Comparison of ENCODE assay signal across 30 cellular contexts in the genomic region with DNA sequence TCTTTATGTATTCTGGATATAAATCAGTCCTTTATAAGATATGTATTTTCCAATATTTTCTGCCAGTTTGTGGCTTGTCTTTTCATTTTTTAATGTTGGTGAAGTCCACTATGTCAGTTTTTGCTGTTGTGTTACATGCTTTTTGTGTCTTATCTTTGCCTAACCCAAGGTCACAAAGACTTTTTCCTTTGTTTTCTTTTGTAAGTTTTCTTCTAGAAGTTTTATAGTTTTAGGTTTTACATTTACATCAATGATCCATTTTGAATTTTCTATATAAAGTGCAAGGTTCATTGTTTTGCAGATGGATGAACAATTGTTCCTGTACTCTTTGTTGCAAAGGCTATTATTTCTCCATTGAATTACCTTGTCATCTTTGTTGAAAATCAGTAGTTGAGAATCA.
"Had no signal": no experiment of that assay in that cellular context is flagged by ENCODE, and none has a peak within 500 bp of the region (broad histone marks: within the 10 kb centered on the region; RNA-seq: fewer than 3 reads in every experiment).

No MANE protein-coding gene starts in this region.

- H3K27ac Mint-ChIP-seq: activated CD4-positive, alpha-beta T cell treated with anti-CD3 and anti-CD28 coated beads for 36 hours; activated CD4-positive, alpha-beta T cell treated with anti-CD3 and anti-CD28 coated beads, Interleukin-2, amount 10 ng/mL, durations not matched to agents 7 days and 5 days; activated CD8-positive, alpha-beta T cell treated with anti-CD3 and anti-CD28 coated beads, Interleukin-2, amount 10 ng/mL, durations not matched to agents 7 days and 5 days; activated naive CD4-positive, alpha-beta T cell treated with anti-CD3 and anti-CD28 coated beads, Interleukin-2, amount 50 U/mL, for 24 hours; activated naive CD8-positive, alpha-beta T cell treated with anti-CD3 and anti-CD28 coated beads, Interleukin-2, amount 10 ng/mL, durations not matched to agents 7 days and 5 days; activated T-helper 2 cell treated with anti-CD3 and anti-CD28 coated beads, Interferon-gamma antibody, Interleukin-2, Interleukin-4, amounts not matched to agents 10 μg/mL and 5 μg/mL and 100 μg/mL, durations not matched to agents 14 hours and 24 hours and 36 hours had no signal

- H3K4me1 Mint-ChIP-seq: activated CD4-positive, alpha-beta T cell treated with anti-CD3 and anti-CD28 coated beads, Interleukin-2, amount 10 ng/mL, durations not matched to agents 7 days and 5 days; activated naive CD8-positive, alpha-beta T cell treated with anti-CD3 and anti-CD28 coated beads, Interleukin-2, amount 10 ng/mL, durations not matched to agents 7 days and 5 days had no signal

- H3K36me3 ChIP-seq: cardiac muscle cell had no signal

- H3K9ac ChIP-seq: KMS-11 had no signal

- H3K4me3 Mint-ChIP-seq: activated CD4-positive, alpha-beta T cell treated with anti-CD3 and anti-CD28 coated beads for 36 hours; activated CD4-positive, alpha-beta T cell treated with anti-CD3 and anti-CD28 coated beads, Interleukin-2, amount 10 ng/mL, durations not matched to agents 7 days and 5 days; activated CD8-positive, alpha-beta T cell treated with anti-CD3 and anti-CD28 coated beads, Interleukin-2, amount 10 ng/mL, durations not matched to agents 7 days and 5 days; activated naive CD4-positive, alpha-beta T cell treated with anti-CD3 and anti-CD28 coated beads, Interleukin-2, amount 50 U/mL, for 24 hours; activated naive CD8-positive, alpha-beta T cell treated with anti-CD3 and anti-CD28 coated beads, Interleukin-2, amount 10 ng/mL, durations not matched to agents 7 days and 5 days had no signal

- H3K4me2 ChIP-seq: KMS-11 had no signal

- DNase-seq: activated CD4-positive, alpha-beta T cell treated with anti-CD3 and anti-CD28 coated beads for 36 hours; activated CD4-positive, alpha-beta T cell treated with anti-CD3 and anti-CD28 coated beads, Interleukin-2, amount 10 ng/mL, durations not matched to agents 7 days and 5 days; activated CD4-positive, alpha-beta T cell treated with anti-CD3 and anti-CD28 coated beads, Interleukin-2, amount 50 U/mL, for 48 hours; activated CD8-positive, alpha-beta memory T cell treated with anti-CD3 and anti-CD28 coated beads, Interleukin-2, amount 50 U/mL, for 4 hours; activated CD8-positive, alpha-beta T cell treated with anti-CD3 and anti-CD28 coated beads, Interleukin-2, amount 10 ng/mL, durations not matched to agents 7 days and 5 days; activated gamma-delta T cell; activated naive CD4-positive, alpha-beta T cell treated with Interleukin-2 at 50 U/mL for 16 hours; activated naive CD8-positive, alpha-beta T cell treated with anti-CD3 and anti-CD28 coated beads, Interleukin-2, amount 10 ng/mL, durations not matched to agents 7 days and 5 days; activated T-cell treated with anti-CD3 and anti-CD28 coated beads for 4 hours; activated T-cell treated with anti-CD3 and anti-CD28 coated beads, Interleukin-2, amount 50 U/mL, for 48 hours; amygdala; NCI-H1105 treated with DMSO at 0.1 percent for 48 hours; NCI-H1436; NCI-H1694; NCI-H1930; NCI-H2081 treated with DMSO at 0.1 percent for 48 hours; NCI-H226; NCI-H524 treated with DMSO at 0.1 percent for 48 hours; SHP77 treated with DMSO at 0.1 percent for 48 hours; SW 1271; T-helper 1 cell; T1000 had no signal

- H3K4me3 ChIP-seq: ascending aorta, cardiac muscle cell had no signal

- H3K4me1 ChIP-seq: ascending aorta had no signal

- H3K27me3 ChIP-seq: ascending aorta, cardiac muscle cell had no signal

- H3K9me3 Mint-ChIP-seq: activated CD4-positive, alpha-beta T cell treated with anti-CD3 and anti-CD28 coated beads, Interleukin-2, amount 10 ng/mL, durations not matched to agents 7 days and 5 days; activated naive CD4-positive, alpha-beta T cell treated with anti-CD3 and anti-CD28 coated beads, Interleukin-2, amount 50 U/mL, for 24 hours; activated naive CD8-positive, alpha-beta T cell treated with anti-CD3 and anti-CD28 coated beads, Interleukin-2, amount 10 ng/mL, durations not matched to agents 7 days and 5 days; activated T-helper 2 cell treated with anti-CD3 and anti-CD28 coated beads, Interferon-gamma antibody, Interleukin-2, Interleukin-4, amounts not matched to agents 10 μg/mL and 5 μg/mL and 100 μg/mL, durations not matched to agents 14 hours and 24 hours and 36 hours had no signal

- H3K9me3 ChIP-seq: ascending aorta had no signal

- H3K27me3 Mint-ChIP-seq: activated CD4-positive, alpha-beta T cell treated with anti-CD3 and anti-CD28 coated beads for 36 hours; activated CD4-positive, alpha-beta T cell treated with anti-CD3 and anti-CD28 coated beads, Interleukin-2, amount 10 ng/mL, durations not matched to agents 7 days and 5 days; activated naive CD4-positive, alpha-beta T cell treated with anti-CD3 and anti-CD28 coated beads, Interleukin-2, amount 50 U/mL, for 24 hours; activated naive CD8-positive, alpha-beta T cell treated with anti-CD3 and anti-CD28 coated beads, Interleukin-2, amount 10 ng/mL, durations not matched to agents 7 days and 5 days had no signal

- H3K27ac ChIP-seq: ascending aorta, cardiac muscle cell, KMS-11 had no signal

- ATAC-seq: activated CD4-positive, alpha-beta T cell treated with anti-CD3 and anti-CD28 coated beads for 36 hours; activated CD4-positive, CD25-positive, alpha-beta regulatory T cell treated with anti-CD3 and anti-CD28 coated beads, Interleukin-2, amount 50 U/mL, for 24 hours; activated CD8-positive, alpha-beta T cell treated with anti-CD3 and anti-CD28 coated beads, Interleukin-2, amount 10 ng/mL, durations not matched to agents 7 days and 5 days; Panc1; SK-N-SH treated with all-trans-retinoic acid at 6 μM for 48 hours had no signal
